ENCODE assay signal across 8 cellular contexts in genomic region chr1:15833069-15833679, GRCh38. TPM values are rescaled to one million over a fixed set of nuclear protein-coding genes. Genes with fewer than 3 reads are reported as not detected.
DNase-seq lines count a peak whose midpoint lies in the region; ATAC-seq, FAIRE-seq and TF ChIP-seq lines count a peak whose summit lies in the region.

No MANE protein-coding gene starts in this region.

- peaks cover 41% of the 10 kb centered on the region for H3K4me1 Mint-ChIP-seq in activated naive CD8-positive, alpha-beta T cell treated with anti-CD3 and anti-CD28 coated beads, Interleukin-2, amount 10 ng/mL, durations not matched to agents 7 days and 5 days

- no peak for TF ChIP-seq CTCF in A549 (IDR thresholded peaks at IDR 0.05)

- CTCF ChIA-PET in A549 (lab: Yijun Ruan, JAX) = interaction anchor here (0.6 to 3.9 kb wide), 10 partner anchors 10 to 41 kb away, joined by 3 to 17 read pairs (median 5); partner anchors contain the start of gene SPEN

- FAIRE-seq in A549 (lab: Jason Lieb, UNC) = no peak

- peak overlapping the region; percentile 89 for H3K4me2 ChIP-seq in A549

- H3K36me3 ChIP-seq in SJCRH30 (no peaks in the 10 kb centered on the region), iPS-18a (ENCODE audit: control insufficient read depth, low read depth, low read length) (peaks cover 3% of the 10 kb centered on the region)

- ATAC-seq in A549 = peak in 1 of 2 experiments; percentile 33; a peak in 3 of 6 replicates
- ATAC-seq in activated naive CD8-positive, alpha-beta T cell treated with anti-CD3 and anti-CD28 coated beads, Interleukin-2, amount 10 ng/mL, durations not matched to agents 7 days and 5 days (ENCODE audit: low read depth) = peak; percentile 10
- no peak for ATAC-seq in HG03039 (IDR thresholded peaks at IDR 0.05; ENCODE audit: unreplicated experiment)

- peak overlapping the region; percentile 99 for H3K27ac Mint-ChIP-seq in activated naive CD8-positive, alpha-beta T cell treated with anti-CD3 and anti-CD28 coated beads, Interleukin-2, amount 10 ng/mL, durations not matched to agents 7 days and 5 days

- no peak overlapping the region for H3K9ac ChIP-seq in iPS-18a (ENCODE audit: low read length)

- no peaks in the 10 kb centered on the region for H3K9me3 Mint-ChIP-seq in activated naive CD8-positive, alpha-beta T cell treated with anti-CD3 and anti-CD28 coated beads, Interleukin-2, amount 10 ng/mL, durations not matched to agents 7 days and 5 days

- TF ChIP-seq POLR2A in A549 (IDR thresholded peaks at IDR 0.05; ENCODE audit: low read length) = peak; percentile 25

- DNase-seq in A549 (ENCODE audit: low read depth in 1 of 2, low spot score in 1 of 2) (peak in 1 of 2 experiments; percentile 78), HCEC 1CT (peak; percentile 88), SJCRH30 (peak; percentile 79 to 85)
- peak; percentile 54 for DNase-seq in activated naive CD8-positive, alpha-beta T cell treated with anti-CD3 and anti-CD28 coated beads, Interleukin-2, amount 10 ng/mL, durations not matched to agents 7 days and 5 days
- peak; percentile 25 for DNase-seq in stimulated activated CD4-positive, alpha-beta T cell treated with anti-CD3 and anti-CD28 coated beads, Interleukin-12 subunit alpha, Interleukin-12 subunit beta, amount 100 ng/mL, for 4 hours
- no peak for DNase-seq in NK-92 treated with Interleukin-12 subunit alpha and Interleukin-12 subunit beta, amount 100 ng/mL, for 24 hours (lab: John Stamatoyannopoulos, UW)

- H3K27me3 ChIP-seq in SJCRH30 = no peaks in the 10 kb centered on the region
- H3K27me3 ChIP-seq in iPS-18a (ENCODE audit: control insufficient read depth, insufficient read depth, low read length) = no peaks in the 10 kb centered on the region

- 0% methylated on average over 20 of the region's 24 CpGs for WGBS in A549 (ENCODE audit: missing lambda C conversion rate)

- no peak for TF ChIP-seq RAD21 in A549 (conservative IDR thresholded peaks at IDR 0.05 in 1 of 2, IDR thresholded peaks at IDR 0.05 in 1 of 2)

- H3K36me3 Mint-ChIP-seq in activated naive CD8-positive, alpha-beta T cell treated with anti-CD3 and anti-CD28 coated beads, Interleukin-2, amount 10 ng/mL, durations not matched to agents 7 days and 5 days = peaks cover 7% of the 10 kb centered on the region

- no peak for TF ChIP-seq EP300 in A549 (IDR thresholded peaks at IDR 0.05)

- H3K27ac ChIP-seq in A549 (peak overlapping the region; percentile 98 to 100), SJCRH30 (peak overlapping the region; percentile 96), iPS-18a (ENCODE audit: low read length) (no peak overlapping the region)

- H3K27me3 Mint-ChIP-seq in activated naive CD8-positive, alpha-beta T cell treated with anti-CD3 and anti-CD28 coated beads, Interleukin-2, amount 10 ng/mL, durations not matched to agents 7 days and 5 days = no peaks in the 10 kb centered on the region

- H3K9me3 ChIP-seq in A549 (no peaks in the 10 kb centered on the region), SJCRH30 (replicated peaks) (no peaks in the 10 kb centered on the region), iPS-18a (ENCODE audit: control insufficient read depth, low read depth, low read length) (no peaks in the 10 kb centered on the region)

- POLR2A ChIA-PET in A549 (lab: Yijun Ruan, JAX) = interaction anchor here (0.6 to 5.4 kb wide), 17 partner anchors 9 to 288 kb away, joined by 3 to 98 read pairs (median 5); partner anchors contain the start of gene SPEN
- POLR2A ChIA-PET in activated naive CD8-positive, alpha-beta T cell treated with anti-CD3 and anti-CD28 coated beads, Interleukin-2, amount 10 ng/mL, durations not matched to agents 7 days and 5 days (lab: Charles Lee) = interaction anchor here (0.6 to 5.8 kb wide), 20 partner anchors 9 to 866 kb away, joined by 3 to 159 read pairs (median 4); partner anchors contain the start of genes DNAJC16, SPEN, UQCRHL and ZBTB17

- H3K4me3 ChIP-seq in A549 (peak overlapping the region; percentile 77), SJCRH30 (peak overlapping the region; percentile 69), iPS-18a (ENCODE audit: low read length) (peak overlapping the region; percentile 94)

- H3K4me1 ChIP-seq in A549 (peaks cover 20% of the 10 kb centered on the region), SJCRH30 (no peaks in the 10 kb centered on the region), iPS-18a (ENCODE audit: control insufficient read depth, low read depth, low read length) (peaks cover 18% of the 10 kb centered on the region)

- peak overlapping the region; percentile 93 for H3K4me3 Mint-ChIP-seq in activated naive CD8-positive, alpha-beta T cell treated with anti-CD3 and anti-CD28 coated beads, Interleukin-2, amount 10 ng/mL, durations not matched to agents 7 days and 5 days

TF ChIP-seq in A549, 52 proteins besides CTCF, POLR2A, EP300 and RAD21:
- TF ChIP-seq JUN (IDR thresholded peaks at IDR 0.05) (peak in 1 of 2 experiments; percentile 29; a peak in 1 of 5 replicates), ELK1 (IDR thresholded peaks at IDR 0.05; ENCODE audit: low read depth, low read length) (no peak), MAX (IDR thresholded peaks at IDR 0.05) (peak; percentile 62), FOSL2 (IDR thresholded peaks at IDR 0.05) (no peak), FOSL2 (CRISPR knock-in tag; IDR thresholded peaks at IDR 0.05) (peak; percentile 72), TFCP2L1 (CRISPR knock-in tag; IDR thresholded peaks at IDR 0.05) (no peak), MYC (IDR thresholded peaks at IDR 0.05; ENCODE audit: borderline replicate concordance, low read length) (peak; percentile 17; the same call in 1 of the 2 replicates), BCL3 (IDR thresholded peaks at IDR 0.05) (0 out of 3 replicates have a peak, but pooled peaks have one; percentile 16)

RNA-seq across cellular contexts. Expression of gene SPEN, which starts 14.3 kb away (rescaled TPM):
- polyA plus RNA-seq in A549 (2011; rRNA removed) = 7.0 and 14.3 TPM in 2 replicates
- 7.2 and 10.8 TPM in 2 replicates for polyA plus RNA-seq in A549 (2012; cell fraction: cytosol; rRNA removed)
- polyA plus RNA-seq in A549 (2012; cell fraction: nucleus; rRNA removed) = 41.3 and 43.5 TPM in 2 replicates
- polyA plus RNA-seq in A549 (2017; fragmentation: RNase III; extraction: RNeasy Plus Mini Kit Qiagen cat#74134 plus additional on column Dnase treatment) = 12.2 to 21.2 TPM (median 15.5 TPM) in 3 replicates
- polyA minus RNA-seq in A549 (2011; rRNA and poly(A)+ RNA removed) = 32.0 and 34.5 TPM in 2 replicates
- 47.2 and 55.7 TPM in 2 replicates for total RNA-seq in SJCRH30 (2014; rRNA removed; shearing (Covaris generic))
- 10 to 100 TPM; 68.8 to 69.8 TPM for total RNA-seq in activated naive CD8-positive, alpha-beta T cell treated with anti-CD3 and anti-CD28 coated beads, Interleukin-2, amount 10 ng/mL, durations not matched to agents 7 days and 5 days

RNA-seq across cellular contexts. Expression of gene UQCRHL, which starts 25.7 kb away (rescaled TPM):
- polyA plus RNA-seq in A549 (2011; rRNA removed) (2.0 and 4.1 TPM in 2 replicates), A549 (2017; fragmentation: RNase III; extraction: RNeasy Plus Mini Kit Qiagen cat#74134 plus additional on column Dnase treatment) (0.64 to 1.2 TPM (median 0.68 TPM) in 3 replicates)
- 1.6 and 2.1 TPM in 2 replicates for polyA plus RNA-seq in A549 (2012; cell fraction: cytosol; rRNA removed)
- polyA plus RNA-seq in A549 (2012; cell fraction: nucleus; rRNA removed) = 0.46 and 0.81 TPM in 2 replicates
- 0.37 and 0.54 TPM in 2 replicates for polyA minus RNA-seq in A549 (2011; rRNA and poly(A)+ RNA removed)
- total RNA-seq in SJCRH30 (2014; rRNA removed; shearing (Covaris generic)) = 8.5 and 8.6 TPM in 2 replicates
- 1 to 10 TPM; 1.8 to 1.9 TPM for total RNA-seq in activated naive CD8-positive, alpha-beta T cell treated with anti-CD3 and anti-CD28 coated beads, Interleukin-2, amount 10 ng/mL, durations not matched to agents 7 days and 5 days
